Comparison of ENCODE assay signal across 26 cellular contexts in genomic region chr17:48615963-48616718, GRCh38. TPM values are rescaled to one million over a fixed set of nuclear protein-coding genes. Genes with fewer than 3 reads are reported as not detected.
DNase-seq lines count a peak whose midpoint lies in the region; ATAC-seq and TF ChIP-seq lines count a peak whose summit lies in the region.
"Had no signal": no experiment of that assay in that cellular context is flagged by ENCODE, and none has a peak within 500 bp of the region (broad histone marks: within the 10 kb centered on the region; RNA-seq: fewer than 3 reads in every experiment).

No MANE protein-coding gene starts in this region.

- H3K36me3 Mint-ChIP-seq in Calu3 (ENCODE audit: insufficient read depth, unreplicated experiment) (peaks cover 98% of the 10 kb centered on the region), T-helper 17 cell (ENCODE audit: low read depth) (peaks cover 7% of the 10 kb centered on the region)
- H3K36me3 Mint-ChIP-seq: CD8-positive, alpha-beta T cell; neural progenitor cell had no signal

- H3K27me3 Mint-ChIP-seq in Calu3 (ENCODE audit: unreplicated experiment) (peaks cover 66% of the 10 kb centered on the region), T-helper 17 cell (peaks cover 94% of the 10 kb centered on the region)

- peak overlapping the region; percentile 88 for H3K4me3 Mint-ChIP-seq in Calu3 (ENCODE audit: low read depth, unreplicated experiment)
- H3K4me3 Mint-ChIP-seq in T-helper 17 cell: no peak overlapping the region
- H3K4me3 Mint-ChIP-seq: CD8-positive, alpha-beta T cell; neural progenitor cell had no signal

- H3K27ac ChIP-seq in 22Rv1: peak overlapping the region; percentile 96
- H3K27ac ChIP-seq: gastrocnemius medialis, neural progenitor cell, tibial artery had no signal

- H3K9me3 Mint-ChIP-seq in Calu3 (ENCODE audit: low read depth, unreplicated experiment): no peaks in the 10 kb centered on the region
- H3K9me3 Mint-ChIP-seq: CD8-positive, alpha-beta T cell had no signal

- no peak for ATAC-seq in T-helper 17 cell
- no peak for ATAC-seq in GM18502 (IDR thresholded peaks at IDR 0.05; ENCODE audit: poor library complexity, unreplicated experiment)
- no peak for ATAC-seq in HG02623 (IDR thresholded peaks at IDR 0.05; ENCODE audit: unreplicated experiment)
- ATAC-seq in GM18873 (IDR thresholded peaks at IDR 0.05; ENCODE audit: low FRiP score, unreplicated experiment): no peak
- ATAC-seq: CD8-positive, alpha-beta T cell; esophagus mucosa; gastrocnemius medialis; GM12878 had no signal

- DNase-seq in Calu3: no peak
- DNase-seq in T-helper 17 cell: no peak
- peak; percentile 75 for DNase-seq in left kidney (ENCODE audit: low read depth, low spot score)
- no peak for DNase-seq in activated CD8-positive, alpha-beta memory T cell treated with anti-CD3 and anti-CD28 coated beads, Interleukin-2, amount 50 U/mL, for 48 hours
- DNase-seq: activated CD4-positive, alpha-beta T cell treated with anti-CD3 and anti-CD28 coated beads for 4 hours; activated gamma-delta T cell; amygdala; CD8-positive, alpha-beta T cell; effector CD8-positive, alpha-beta T cell; gastrocnemius medialis; GOT3; kidney glomerular epithelial cell; mesendoderm; NCI-H1105 treated with DMSO at 0.1 percent for 48 hours; NCI-H510A; RPMI8226; stimulated activated CD4-positive, alpha-beta T cell treated with anti-CD3 and anti-CD28 coated beads, Interleukin-1b, Interleukin-23, amount 100 ng/mL, for 48 hours; stimulated activated naive CD4-positive, alpha-beta T cell treated with Interleukin-2 at 50 U/mL for 16 hours; tibial artery had no signal

- H3K27ac Mint-ChIP-seq in Calu3 (ENCODE audit: unreplicated experiment) (peak overlapping the region; percentile 74), T-helper 17 cell (peak overlapping the region; percentile 61)
- H3K27ac Mint-ChIP-seq: CD8-positive, alpha-beta T cell; neural progenitor cell had no signal

- CTCF ChIA-PET in Calu3 (lab: Charles Lee): interaction anchor here (0.9 to 2.9 kb wide), 5 partner anchors 15 to 353 kb away, joined by 3 to 10 read pairs (median 6); no protein-coding TSS in a partner anchor

- no TSS peak for BruUV-seq in Calu3 (replicated peaks; lab: Mats Ljungman, UMichigan)

- H3K4me1 Mint-ChIP-seq in Calu3 (ENCODE audit: low read depth, unreplicated experiment) (peaks cover 49% of the 10 kb centered on the region), T-helper 17 cell (peaks cover 50% of the 10 kb centered on the region)

- H3K9me3 ChIP-seq in T-helper 17 cell (ENCODE audit: control insufficient read depth, low read length, poor library complexity, severe bottlenecking): no peaks in the 10 kb centered on the region
- H3K9me3 ChIP-seq: gastrocnemius medialis, tibial artery had no signal

- intact Hi-C loops in Calu3 (cut with micrococcal nuclease; ENCODE audit: unreplicated experiment): loop anchor here (5.0 kb wide), 1 partner anchor 309 kb away; no protein-coding TSS in a partner anchor

- TF ChIP-seq CTCF in 22Rv1 (IDR thresholded peaks at IDR 0.05) (no peak), Calu3 (IDR thresholded peaks at IDR 0.05; ENCODE audit: unreplicated experiment) (no peak)

RNA-seq across cellular contexts. Expression of gene HOXB8, which starts 1.0 kb away (rescaled TPM):
- total RNA-seq in Calu3 (2022) (28.2 and 30.9 TPM in 2 replicates), T-helper 17 cell (not detected)
- total RNA-seq: CD8-positive, alpha-beta T cell; esophagus mucosa had no signal

RNA-seq across cellular contexts. Expression of gene HOXB7, which starts 5.3 kb away (rescaled TPM):
- total RNA-seq in Calu3 (2022) (30.2 and 31.3 TPM in 2 replicates), T-helper 17 cell (under 1 TPM in 1 of 2 donors, not detected in 1; 0.82 TPM)

RNA-seq across cellular contexts. Expression of gene HOXB9, which starts 10.0 kb away (rescaled TPM):
- total RNA-seq in Calu3 (2022) (26.0 and 27.8 TPM in 2 replicates), T-helper 17 cell (under 1 TPM in 1 of 2 donors, not detected in 1; 0.16 TPM)
- total RNA-seq: CD8-positive, alpha-beta T cell; esophagus mucosa; gastrocnemius medialis had no signal

RNA-seq across cellular contexts. Expression of gene HOXB6, which starts 11.4 kb away (rescaled TPM):
- total RNA-seq in Calu3 (2022) (140 and 144 TPM in 2 replicates), T-helper 17 cell (not detected)

RNA-seq across cellular contexts. Expression of gene HOXB5, which starts 22.6 kb away (rescaled TPM):
- total RNA-seq in Calu3 (2022) (47.2 and 48.5 TPM in 2 replicates), T-helper 17 cell (not detected)
- total RNA-seq: CD8-positive, alpha-beta T cell; gastrocnemius medialis; GM12878 had no signal

Comparison
In these comparisons a context has a peak if more than half of its experiments do, and no peak if none do; other contexts are left out.
1. RNA of gene HOXB8, which starts 1.0 kb away (total RNA-seq): 28.2 to 30.9 TPM in Calu3; not detected in T-helper 17 cell; every median in the first group is over 10 times any median in the second.
2. RNA of gene HOXB7, which starts 5.3 kb away (total RNA-seq): 30.2 to 31.3 TPM in Calu3; 0.82 TPM in T-helper 17 cell; every median in the first group is over 10 times any median in the second.
3. RNA of gene HOXB9, which starts 10.0 kb away (total RNA-seq): 26.0 to 27.8 TPM in Calu3; 0.16 TPM in T-helper 17 cell; every median in the first group is over 10 times any median in the second.